In the genomic region with DNA sequence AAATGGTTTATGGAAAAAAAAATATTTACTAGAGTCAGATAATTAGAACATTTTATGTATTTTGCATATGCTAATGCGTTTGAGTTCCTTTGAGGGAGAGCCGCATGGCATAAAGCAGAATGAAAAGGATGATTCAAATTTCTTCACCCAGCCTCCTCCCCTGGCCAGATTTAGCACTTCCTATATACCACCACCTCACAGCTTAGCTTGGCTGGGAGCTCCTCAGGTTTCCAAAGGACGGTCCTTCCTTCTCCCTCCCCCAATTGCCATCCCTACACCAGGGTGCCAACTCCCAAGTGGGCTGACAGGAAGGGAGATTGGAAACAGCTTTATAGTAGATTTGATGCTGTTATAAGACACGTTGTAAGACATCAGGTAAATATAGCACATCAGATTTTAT, we compare ENCODE assay signal across 22 cellular contexts.
DNase-seq lines count a peak whose midpoint lies in the region; ATAC-seq, FAIRE-seq and TF ChIP-seq lines count a peak whose summit lies in the region.
"Had no signal": no experiment of that assay in that cellular context is flagged by ENCODE, and none has a peak within 500 bp of the region (broad histone marks: within the 10 kb centered on the region; RNA-seq: fewer than 3 reads in every experiment).

No MANE protein-coding gene starts in this region.

- no peak overlapping the region for H3K18ac ChIP-seq in H1 (ENCODE audit: extremely low read depth, low read length)

- peaks cover 32% of the 10 kb centered on the region for H3K4me1 Mint-ChIP-seq in GM23338
- H3K4me1 Mint-ChIP-seq in effector memory CD8-positive, alpha-beta T cell (ENCODE audit: low read depth in 2 of 2): no peaks in the 10 kb centered on the region
- H3K4me1 Mint-ChIP-seq: B cell had no signal

- TF ChIP-seq RAD21 in H1 (IDR thresholded peaks at IDR 0.05 in 1 of 2, conservative IDR thresholded peaks at IDR 0.05 in 1 of 2; ENCODE audit: low read depth in 2 of 2, low read length in 2 of 2): no peak

- no peak overlapping the region for H2BK120ac ChIP-seq in H1 (replicated peaks; ENCODE audit: low read depth, low read length)

- WGBS in H1 (ENCODE audit: extremely low coverage in 1 of 2, insufficient coverage in 1 of 2, insufficient read length in 1 of 2, insufficient replicate concordance in 2 of 2, low coverage in 1 of 2, low lambda C conversion rate in 2 of 2, missing lambda C conversion rate in 1 of 2), 2 experiments: 51% methylated on average over 4 of the region's 4 CpGs; no CpG with 5 or more reads in 1 of the 2 experiments
- 59% methylated on average over 4 of the region's 4 CpGs for WGBS in esophagus muscularis mucosa

- peaks cover 3% of the 10 kb centered on the region for H3K27me3 Mint-ChIP-seq in GM23338 (ENCODE audit: insufficient read depth, low read depth, poor library complexity)
- peaks cover 20 to 33% of the 10 kb centered on the region in 2 donors for H3K27me3 Mint-ChIP-seq in effector memory CD8-positive, alpha-beta T cell

- H4K20me1 ChIP-seq in GM23338 (replicated peaks; ENCODE audit: insufficient read depth): no peaks in the 10 kb centered on the region
- no peaks in the 10 kb centered on the region for H4K20me1 ChIP-seq in H1 (replicated peaks in 1 of 2; ENCODE audit: control insufficient read depth in 1 of 2, insufficient read depth in 2 of 2, low read length in 2 of 2)
- no peaks in the 10 kb centered on the region for H4K20me1 ChIP-seq in PC-3 (ENCODE audit: low read length)
- H4K20me1 ChIP-seq: BLaER1 treated with 17β-estradiol and CSF1 and Interleukin-3, amounts not matched to agents 10 nM and 100 nM had no signal

- no peak for TF ChIP-seq EP300 in H1 (IDR thresholded peaks at IDR 0.05; ENCODE audit: borderline replicate concordance in 1 of 2, low read depth in 2 of 2, low read length in 2 of 2)
- TF ChIP-seq EP300 in esophagus muscularis mucosa (IDR thresholded peaks at IDR 0.05): no peak

- no peak overlapping the region for H3K4me3 Mint-ChIP-seq in GM23338
- H3K4me3 Mint-ChIP-seq in effector memory CD8-positive, alpha-beta T cell: no peak overlapping the region
- H3K4me3 Mint-ChIP-seq: B cell; CD4-positive, alpha-beta T cell; CD8-positive, alpha-beta T cell had no signal

- H4K8ac ChIP-seq in H1 (ENCODE audit: extremely low read depth, insufficient read depth, low read length): no peak overlapping the region

- H3K9me3 ChIP-seq in A673 (ENCODE audit: low read depth, low read length, poor library complexity, severe bottlenecking): no peaks in the 10 kb centered on the region
- H3K9me3 ChIP-seq in H1 (ENCODE audit: insufficient read depth in 2 of 2, low read depth in 1 of 2, low read length in 1 of 2): no peaks in the 10 kb centered on the region
- H3K9me3 ChIP-seq in PC-3 (ENCODE audit: low read length): no peaks in the 10 kb centered on the region
- no peaks in the 10 kb centered on the region for H3K9me3 ChIP-seq in esophagus muscularis mucosa
- H3K9me3 ChIP-seq: BLaER1 treated with 17β-estradiol and CSF1 and Interleukin-3, amounts not matched to agents 10 nM and 100 nM; Caco-2 had no signal

- ATAC-seq in GM23338: peak; percentile 41; the same call in 2 of the 3 replicates
- no peak for ATAC-seq in PC-3
- no peak for ATAC-seq in effector memory CD8-positive, alpha-beta T cell (replicated peaks)
- ATAC-seq: CD8-positive, alpha-beta T cell had no signal

- H2AFZ ChIP-seq in GM23338: no peak overlapping the region
- 0 out of 2 replicates have a peak overlapping the region, but pooled peaks have one; percentile 33 for H2AFZ ChIP-seq in H1 (ENCODE audit: low read length)
- H2AFZ ChIP-seq in PC-3 (ENCODE audit: low read length): no peak overlapping the region

- no peaks in the 10 kb centered on the region for H3K9me3 Mint-ChIP-seq in GM23338
- peaks cover 0 to 1% of the 10 kb centered on the region in 2 donors for H3K9me3 Mint-ChIP-seq in effector memory CD8-positive, alpha-beta T cell
- H3K9me3 Mint-ChIP-seq: CD4-positive, alpha-beta T cell; CD8-positive, alpha-beta T cell had no signal

- intact Hi-C loops in A673 (cut with micrococcal nuclease; ENCODE audit: unreplicated experiment) (no loop called here), PC-3 (cut with micrococcal nuclease) (no loop called here), esophagus muscularis mucosa (cut with DNase I) (no loop called here)

- TF ChIP-seq CTCF in A673 (conservative IDR thresholded peaks at IDR 0.05; ENCODE audit: low read depth, low read length) (no peak), GM23338 (conservative IDR thresholded peaks at IDR 0.05; ENCODE audit: low read depth in 2 of 2) (no peak), H1 (IDR thresholded peaks at IDR 0.05; ENCODE audit: control extremely low read depth in 1 of 3, insufficient read depth in 1 of 3, low read depth in 1 of 3, low read length in 3 of 3) (no peak), PC-3 (conservative IDR thresholded peaks at IDR 0.05; ENCODE audit: low read depth, low read length) (no peak), esophagus muscularis mucosa (IDR thresholded peaks at IDR 0.05) (no peak)

- no peaks in the 10 kb centered on the region for H3K79me1 ChIP-seq in H1 (ENCODE audit: low read depth, low read length)

- TF ChIP-seq POLR2A in H1 (IDR thresholded peaks at IDR 0.05; ENCODE audit: control extremely low read depth in 1 of 2, low read depth in 2 of 2, low read length in 2 of 2): no peak
- TF ChIP-seq POLR2A in esophagus muscularis mucosa (IDR thresholded peaks at IDR 0.05; ENCODE audit: low read depth): no peak

- peak; percentile 8 for DNase-seq in A673 (ENCODE audit: low spot score)
- peak; percentile 22 for DNase-seq in GM23338 (ENCODE audit: low spot score)
- no peak for DNase-seq in H1 (ENCODE audit: low read depth in 1 of 2, low spot score in 2 of 2)
- no peak for DNase-seq in PC-3
- DNase-seq in esophagus muscularis mucosa (ENCODE audit: extremely low spot score): no peak
- no peak for DNase-seq in effector memory CD8-positive, alpha-beta T cell
- DNase-seq: 8988T; AML-193; Caco-2; Calu3; CD4-positive, alpha-beta T cell; CD8-positive, alpha-beta T cell; DMS79 treated with DMSO at 0.1 percent for 48 hours; GF-D8 had no signal

- no peak overlapping the region for H3K4ac ChIP-seq in H1 (replicated peaks; ENCODE audit: insufficient read length, low read depth, low read length)

- H3K27ac ChIP-seq in A673 (ENCODE audit: low read depth, low read length, poor library complexity, severe bottlenecking): no peak overlapping the region
- no peak overlapping the region for H3K27ac ChIP-seq in GM23338 (ENCODE audit: low read depth)
- H3K27ac ChIP-seq in H1 (ENCODE audit: low read depth, low read length): no peak overlapping the region
- H3K27ac ChIP-seq in PC-3 (ENCODE audit: low read length): no peak overlapping the region
- no peak overlapping the region for H3K27ac ChIP-seq in esophagus muscularis mucosa (replicated peaks in 1 of 4)
- H3K27ac ChIP-seq: BLaER1 treated with 17β-estradiol and CSF1 and Interleukin-3, amounts not matched to agents 10 nM and 100 nM; C4-2B had no signal

- H3K36me3 ChIP-seq in A673 (ENCODE audit: insufficient read depth, low read length, poor library complexity, severe bottlenecking): no peaks in the 10 kb centered on the region
- no peaks in the 10 kb centered on the region for H3K36me3 ChIP-seq in GM23338 (ENCODE audit: insufficient read depth)
- no peaks in the 10 kb centered on the region for H3K36me3 ChIP-seq in H1 (ENCODE audit: control insufficient read depth in 2 of 4, insufficient read depth in 4 of 4, low read length in 3 of 4)
- no peaks in the 10 kb centered on the region for H3K36me3 ChIP-seq in PC-3 (ENCODE audit: low read depth, low read length)
- no peaks in the 10 kb centered on the region for H3K36me3 ChIP-seq in esophagus muscularis mucosa
- H3K36me3 ChIP-seq: BLaER1 treated with 17β-estradiol and CSF1 and Interleukin-3, amounts not matched to agents 10 nM and 100 nM had no signal

- H3K9me2 ChIP-seq in GM23338 (ENCODE audit: insufficient read depth) (0 out of 2 replicates have a peak, but pooled peaks cover 2% of the 10 kb centered on the region), PC-3 (replicated peaks; ENCODE audit: low read length) (no peaks in the 10 kb centered on the region)

- no peak overlapping the region for H3K9ac ChIP-seq in H1 (replicated peaks in 1 of 4; ENCODE audit: extremely low read depth in 1 of 4, low read depth in 3 of 4, low read length in 3 of 4)
- H3K9ac ChIP-seq in PC-3 (ENCODE audit: low read length): no peak overlapping the region
- H3K9ac ChIP-seq: BLaER1 treated with 17β-estradiol and CSF1 and Interleukin-3, amounts not matched to agents 10 nM and 100 nM had no signal

- no peak overlapping the region for H3K14ac ChIP-seq in H1 (ENCODE audit: insufficient read length)

- POLR2A ChIA-PET in A673 (lab: Charles Lee; ENCODE audit: low non-redundant PET): no interaction called here
- POLR2A ChIA-PET in H1 (lab: Charles Lee; ENCODE audit: partially characterized antibody): interaction anchor here (0.6 kb wide), 1 partner anchor 164 kb away, joined by 3 read pairs; no protein-coding TSS in a partner anchor
- POLR2A ChIA-PET in PC-3 (lab: Charles Lee; ENCODE audit: unreplicated experiment): no interaction called here

- BruUV-seq in A673 (replicated peaks; lab: Mats Ljungman, UMichigan) (no TSS peak), PC-3 (replicated peaks; lab: Mats Ljungman, UMichigan) (no TSS peak)

- H2AK5ac ChIP-seq in H1 (ENCODE audit: low read depth, low read length): no peak overlapping the region

- peaks cover under 1% of the 10 kb centered on the region; the same call in 2 of the 3 replicates for H3K36me3 Mint-ChIP-seq in GM23338 (ENCODE audit: low read depth)
- no peaks in the 10 kb centered on the region for H3K36me3 Mint-ChIP-seq in effector memory CD8-positive, alpha-beta T cell (ENCODE audit: insufficient read depth)
- H3K36me3 Mint-ChIP-seq: CD8-positive, alpha-beta T cell had no signal

- H4K91ac ChIP-seq in H1 (replicated peaks; ENCODE audit: insufficient read length, low read length): no peak overlapping the region

- H3F3A ChIP-seq in GM23338 (replicated peaks; ENCODE audit: low read depth): no peaks in the 10 kb centered on the region
- H3F3A ChIP-seq in PC-3 (ENCODE audit: low read length, unreplicated experiment): no peaks in the 10 kb centered on the region

- H3K4me2 ChIP-seq in GM23338 (0 out of 2 replicates have a peak overlapping the region, but pooled peaks have one; percentile 33), H1 (ENCODE audit: insufficient read depth in 1 of 2, low read depth in 2 of 2, low read length in 2 of 2) (no peak overlapping the region), PC-3 (ENCODE audit: low read length) (no peak overlapping the region)
- H3K4me2 ChIP-seq: BLaER1 treated with 17β-estradiol and CSF1 and Interleukin-3, amounts not matched to agents 10 nM and 100 nM had no signal

- H2BK15ac ChIP-seq in H1 (ENCODE audit: low read length): no peak overlapping the region

- H3K23ac ChIP-seq in H1 (ENCODE audit: insufficient read length): no peak overlapping the region

- H2BK20ac ChIP-seq in H1 (ENCODE audit: low read length): no peak overlapping the region

- FAIRE-seq in H1 (lab: Jason Lieb, UNC): no peak
- FAIRE-seq: A204.1, D721Med, G401.6, GM12891, GM19239 had no signal

- H3K56ac ChIP-seq in H1 (replicated peaks; ENCODE audit: insufficient read length, low read depth, low read length): no peak overlapping the region

- no peaks in the 10 kb centered on the region for H3K79me2 ChIP-seq in GM23338 (replicated peaks; ENCODE audit: insufficient read depth)
- H3K79me2 ChIP-seq in H1 (ENCODE audit: control insufficient read depth in 1 of 2, insufficient read depth in 2 of 2, low read length in 2 of 2): no peaks in the 10 kb centered on the region
- no peaks in the 10 kb centered on the region for H3K79me2 ChIP-seq in PC-3 (ENCODE audit: low read length)

- H3K4me1 ChIP-seq in A673 (ENCODE audit: insufficient read depth, low read length, poor library complexity, severe bottlenecking) (no peaks in the 10 kb centered on the region), GM23338 (ENCODE audit: insufficient read depth) (peaks cover 37% of the 10 kb centered on the region), H1 (replicated peaks in 1 of 4; ENCODE audit: control insufficient read depth in 3 of 4, insufficient read depth in 4 of 4, low read length in 3 of 4) (peaks cover 0 to 5% (median 3%) of the 10 kb centered on the region in 4 experiments; a peak in 6 of 7 replicates), PC-3 (ENCODE audit: insufficient read depth, low read length) (no peaks in the 10 kb centered on the region), esophagus muscularis mucosa (no peaks in the 10 kb centered on the region)
- H3K4me1 ChIP-seq: BLaER1 treated with 17β-estradiol and CSF1 and Interleukin-3, amounts not matched to agents 10 nM and 100 nM; Caco-2 had no signal

- CTCF ChIA-PET in A673 (lab: Charles Lee): interaction anchor here (0.6 kb wide), 1 partner anchor 15 kb away, joined by 3 read pairs; no protein-coding TSS in a partner anchor
- CTCF ChIA-PET in H1 (lab: Charles Lee; ENCODE audit: partially characterized antibody): interaction anchor here (1.8 kb wide), 1 partner anchor 13 kb away, joined by 9 read pairs; no protein-coding TSS in a partner anchor
- CTCF ChIA-PET in PC-3 (lab: Charles Lee): no interaction called here

- H3K4me3 ChIP-seq in A673 (ENCODE audit: low read depth, low read length, poor library complexity, severe bottlenecking) (no peak overlapping the region), GM23338 (no peak overlapping the region), H1 (ENCODE audit: extremely low read depth in 1 of 4, insufficient read depth in 2 of 4, low read depth in 3 of 4, low read length in 4 of 4) (no peak overlapping the region), PC-3 (ENCODE audit: low read length) (no peak overlapping the region), esophagus muscularis mucosa (no peak overlapping the region)
- H3K4me3 ChIP-seq: BLaER1 treated with 17β-estradiol and CSF1 and Interleukin-3, amounts not matched to agents 10 nM and 100 nM had no signal

- H2BK12ac ChIP-seq in H1 (ENCODE audit: low read depth, low read length): no peak overlapping the region

- H3K27me3 ChIP-seq in A673 (replicated peaks; ENCODE audit: insufficient read depth, low read depth, low read length, poor library complexity) (peaks cover under 1% of the 10 kb centered on the region), GM23338 (ENCODE audit: insufficient read depth) (no peaks in the 10 kb centered on the region), H1 (replicated peaks in 1 of 4; ENCODE audit: control insufficient read depth in 3 of 4, extremely low read depth in 1 of 4, insufficient read depth in 3 of 4, low read length in 3 of 4) (no peaks in the 10 kb centered on the region), PC-3 (ENCODE audit: low read length) (peaks cover 88% of the 10 kb centered on the region), esophagus muscularis mucosa (no peaks in the 10 kb centered on the region)
- H3K27me3 ChIP-seq: BLaER1 treated with 17β-estradiol and CSF1 and Interleukin-3, amounts not matched to agents 10 nM and 100 nM had no signal

- no peak overlapping the region for H4K5ac ChIP-seq in H1 (ENCODE audit: insufficient read length, low read depth, low read length)

- no peaks in the 10 kb centered on the region for H3K23me2 ChIP-seq in H1 (ENCODE audit: low read depth, low read length)

- no peak overlapping the region for H2BK5ac ChIP-seq in H1 (ENCODE audit: low read depth, low read length)

- H3K27ac Mint-ChIP-seq in GM23338: no peak overlapping the region
- H3K27ac Mint-ChIP-seq in effector memory CD8-positive, alpha-beta T cell: no peak overlapping the region
- H3K27ac Mint-ChIP-seq: B cell; CD4-positive, alpha-beta T cell; CD8-positive, alpha-beta T cell had no signal

Comparison
In these comparisons a context has a peak if more than half of its experiments do, and no peak if none do; other contexts are left out.
1. DNase-seq: peak in A673 (single experiment) and GM23338 (single experiment); none in H1 (0 of 2), PC-3 (single experiment), esophagus muscularis mucosa (single experiment) and effector memory CD8-positive, alpha-beta T cell (0 of 3).